8 cellular contexts compared by ENCODE assay signal in genomic region chr21:22575165-22575584, GRCh38.
DNase-seq lines count a peak whose midpoint lies in the region; ATAC-seq and TF ChIP-seq lines count a peak whose summit lies in the region.

No MANE protein-coding gene starts in this region.

- H3K4me1 ChIP-seq in mucosa of descending colon (ENCODE audit: low read depth) = no peaks in the 10 kb centered on the region
- no peaks in the 10 kb centered on the region for H3K4me1 ChIP-seq in aorta (ENCODE audit: control insufficient read depth in 1 of 2, insufficient read depth in 2 of 2, low read length in 2 of 2)

- ATAC-seq in mucosa of descending colon (no peak), aorta (ENCODE audit: low FRiP score) (no peak)
- ATAC-seq in activated T-helper 17 cell treated with anti-CD3 and anti-CD28 coated beads, Interleukin-2, amount 50 U/mL, for 72 hours (replicated peaks) = no peak

- intact Hi-C loops in mucosa of descending colon (cut with DNase I, micrococcal nuclease) (no loop called here), aorta (cut with DNase I) (no loop called here)

- H3K4me3 ChIP-seq in mucosa of descending colon (no peak overlapping the region), aorta (ENCODE audit: low read length in 2 of 2) (no peak overlapping the region)

- peak; percentile 45 for DNase-seq in H4 (ENCODE audit: low spot score)
- DNase-seq in NCI-H146 (lab: John Stamatoyannopoulos, UW) = peak; percentile 76
- peak; percentile 51 for DNase-seq in SKM-1 treated with dmso at 0.1 percent for 144 hours (lab: John Stamatoyannopoulos, UW; ENCODE audit: unreplicated experiment)
- DNase-seq in nephron progenitor cell = peak; percentile 25
- no peak for DNase-seq in mucosa of descending colon
- no peak for DNase-seq in aorta
- DNase-seq in CD1c-positive myeloid dendritic cell (ENCODE audit: extremely low spot score) = no peak

- H3K27ac ChIP-seq in aorta (ENCODE audit: low read depth in 1 of 2, low read length in 2 of 2) = no peak overlapping the region

- H3K27me3 Mint-ChIP-seq in nephron progenitor cell (ENCODE audit: low read depth, poor library complexity) = peaks cover 4% of the 10 kb centered on the region
- H3K27me3 Mint-ChIP-seq in activated T-helper 17 cell treated with anti-CD3 and anti-CD28 coated beads, Interleukin-2, amount 50 U/mL, for 72 hours = no peaks in the 10 kb centered on the region

- no peaks in the 10 kb centered on the region for H3K36me3 Mint-ChIP-seq in nephron progenitor cell (ENCODE audit: low read depth)
- no peaks in the 10 kb centered on the region for H3K36me3 Mint-ChIP-seq in activated T-helper 17 cell treated with anti-CD3 and anti-CD28 coated beads, Interleukin-2, amount 50 U/mL, for 72 hours (ENCODE audit: low read depth)

- H3K36me3 ChIP-seq in mucosa of descending colon (ENCODE audit: low read depth) (no peaks in the 10 kb centered on the region), aorta (ENCODE audit: control insufficient read depth in 1 of 2, insufficient read depth in 2 of 2, low read length in 1 of 2) (no peaks in the 10 kb centered on the region)

- H3K9me3 ChIP-seq in mucosa of descending colon = peaks cover 7% of the 10 kb centered on the region
- no peaks in the 10 kb centered on the region for H3K9me3 ChIP-seq in aorta (ENCODE audit: control insufficient read depth, low read length)

- peaks cover 6% of the 10 kb centered on the region for H3K4me1 Mint-ChIP-seq in nephron progenitor cell
- no peaks in the 10 kb centered on the region for H3K4me1 Mint-ChIP-seq in activated T-helper 17 cell treated with anti-CD3 and anti-CD28 coated beads, Interleukin-2, amount 50 U/mL, for 72 hours

- H3K27me3 ChIP-seq in aorta (ENCODE audit: control insufficient read depth in 1 of 2, insufficient read depth in 2 of 2, low read length in 1 of 2) = no peaks in the 10 kb centered on the region

- TF ChIP-seq CTCF in nephron progenitor cell (IDR thresholded peaks at IDR 0.05) (peak; percentile 61), mucosa of descending colon (IDR thresholded peaks at IDR 0.05) (no peak)

- H3K4me3 Mint-ChIP-seq in nephron progenitor cell = peak overlapping the region; percentile 64
- no peak overlapping the region for H3K4me3 Mint-ChIP-seq in activated T-helper 17 cell treated with anti-CD3 and anti-CD28 coated beads, Interleukin-2, amount 50 U/mL, for 72 hours

- H3K9me3 Mint-ChIP-seq in nephron progenitor cell = no peaks in the 10 kb centered on the region
- no peaks in the 10 kb centered on the region for H3K9me3 Mint-ChIP-seq in activated T-helper 17 cell treated with anti-CD3 and anti-CD28 coated beads, Interleukin-2, amount 50 U/mL, for 72 hours

- H3K27ac Mint-ChIP-seq in nephron progenitor cell = no peak overlapping the region
- H3K27ac Mint-ChIP-seq in activated T-helper 17 cell treated with anti-CD3 and anti-CD28 coated beads, Interleukin-2, amount 50 U/mL, for 72 hours = no peak overlapping the region

- 10 to 12% methylated on average over 5 of the region's 5 CpGs for WGBS in aorta, 2 donors

Comparison
In these comparisons a context has a peak if more than half of its experiments do, and no peak if none do; other contexts are left out.
1. DNase-seq: peak in H4 (single experiment), NCI-H146 (single experiment), SKM-1 treated with dmso at 0.1 percent for 144 hours (single experiment) and nephron progenitor cell (single experiment); none in mucosa of descending colon (0 of 3), aorta (0 of 2) and CD1c-positive myeloid dendritic cell (single experiment).